Comparison of ENCODE assay signal across 8 cellular contexts in genomic region chrX:41332408-41332987, GRCh38. TPM values are rescaled to one million over a fixed set of nuclear protein-coding genes. Genes with fewer than 3 reads are reported as not detected.
DNase-seq lines count a peak whose midpoint lies in the region; ATAC-seq, FAIRE-seq and TF ChIP-seq lines count a peak whose summit lies in the region.

No MANE protein-coding gene starts in this region.

- H3K27ac ChIP-seq in A549: peak overlapping the region; percentile 97 to 100
- H3K27ac ChIP-seq in SK-N-MC: peak overlapping the region; percentile 100
- peak overlapping the region; percentile 90 for H3K27ac ChIP-seq in H1 (ENCODE audit: low read depth, low read length)

- no peak overlapping the region for H3K14ac ChIP-seq in H1 (ENCODE audit: insufficient read length)

- H3K23me2 ChIP-seq in H1 (ENCODE audit: low read depth, low read length): 0 out of 2 replicates have a peak, but pooled peaks cover 2% of the 10 kb centered on the region

- H3K4me3 ChIP-seq in A549: peak overlapping the region; percentile 95
- H3K4me3 ChIP-seq in SK-N-MC: peak overlapping the region; percentile 100
- peak overlapping the region; percentile 48 to 99 (median 58) for H3K4me3 ChIP-seq in H1 (ENCODE audit: extremely low read depth in 1 of 4, insufficient read depth in 2 of 4, low read depth in 3 of 4, low read length in 4 of 4)
- peak overlapping the region; percentile 25 for H3K4me3 ChIP-seq in mucosa of stomach (ENCODE audit: low read length)

- H3K4ac ChIP-seq in H1 (replicated peaks; ENCODE audit: insufficient read length, low read depth, low read length): no peak overlapping the region

- H3K27me3 ChIP-seq in H1 (replicated peaks in 1 of 4; ENCODE audit: control insufficient read depth in 3 of 4, extremely low read depth in 1 of 4, insufficient read depth in 3 of 4, low read length in 3 of 4) (no peaks in the 10 kb centered on the region), mucosa of stomach (ENCODE audit: control insufficient read depth, insufficient read depth, low read length) (no peaks in the 10 kb centered on the region)

- peak overlapping the region; percentile 100 for H3K9ac ChIP-seq in SK-N-MC (ENCODE audit: insufficient read length)
- peak overlapping the region in 3 of 4 experiments; percentile 63 to 74 (median 74); a peak in 6 of 7 replicates for H3K9ac ChIP-seq in H1 (replicated peaks in 1 of 4; ENCODE audit: extremely low read depth in 1 of 4, low read depth in 3 of 4, low read length in 3 of 4)
- peak overlapping the region; percentile 100 for H3K9ac ChIP-seq in mucosa of stomach (ENCODE audit: low read length)

- H3K56ac ChIP-seq in H1 (replicated peaks; ENCODE audit: insufficient read length, low read depth, low read length): peak overlapping the region; percentile 46

- H3K18ac ChIP-seq in H1 (ENCODE audit: extremely low read depth, low read length): peak overlapping the region; percentile 32; the same call in 1 of the 2 replicates

- H2AK5ac ChIP-seq in H1 (ENCODE audit: low read depth, low read length): no peak overlapping the region

- TF ChIP-seq CTCF in A549 (IDR thresholded peaks at IDR 0.05) (no peak), H1 (IDR thresholded peaks at IDR 0.05; ENCODE audit: control extremely low read depth in 1 of 3, insufficient read depth in 1 of 3, low read depth in 1 of 3, low read length in 3 of 3) (no peak)

- H2BK120ac ChIP-seq in H1 (replicated peaks; ENCODE audit: low read depth, low read length): peak overlapping the region; percentile 14

- H4K91ac ChIP-seq in H1 (replicated peaks; ENCODE audit: insufficient read length, low read length): peak overlapping the region; percentile 65

- CTCF ChIA-PET in A549 (lab: Yijun Ruan, JAX) (no interaction called here), H1 (lab: Charles Lee; ENCODE audit: partially characterized antibody) (no interaction called here)

- TF ChIP-seq EP300 in A549 (IDR thresholded peaks at IDR 0.05): no peak
- no peak for TF ChIP-seq EP300 in H1 (IDR thresholded peaks at IDR 0.05; ENCODE audit: borderline replicate concordance in 1 of 2, low read depth in 2 of 2, low read length in 2 of 2)

- ATAC-seq in A549 (peak; percentile 6; a peak in 3 of 6 replicates), HG02970 (IDR thresholded peaks at IDR 0.05; ENCODE audit: low FRiP score, unreplicated experiment) (peak; percentile 1)

- TF ChIP-seq RAD21 in A549 (conservative IDR thresholded peaks at IDR 0.05 in 1 of 2, IDR thresholded peaks at IDR 0.05 in 1 of 2) (no peak), H1 (IDR thresholded peaks at IDR 0.05 in 1 of 2, conservative IDR thresholded peaks at IDR 0.05 in 1 of 2; ENCODE audit: low read depth in 2 of 2, low read length in 2 of 2) (no peak)

- POLR2A ChIA-PET in A549 (lab: Yijun Ruan, JAX): no interaction called here
- POLR2A ChIA-PET in H1 (lab: Charles Lee; ENCODE audit: partially characterized antibody): interaction anchor here (1.3 kb wide), 1 partner anchor 48 kb away, joined by 3 read pairs; no protein-coding TSS in a partner anchor

- H2AFZ ChIP-seq in H1 (ENCODE audit: low read length): no peak overlapping the region

- H3K23ac ChIP-seq in H1 (ENCODE audit: insufficient read length): no peak overlapping the region

- DNase-seq in A549 (ENCODE audit: low read depth in 1 of 2, low spot score in 1 of 2): peak in 1 of 2 experiments; percentile 49
- DNase-seq in GM12892 (ENCODE audit: insufficient read length): no peak
- DNase-seq in SK-N-MC (ENCODE audit: low read depth, low spot score): no peak
- no peak for DNase-seq in H1 (ENCODE audit: low read depth in 1 of 2, low spot score in 2 of 2)
- no peak for DNase-seq in iPS-NIHi7 (ENCODE audit: extremely low spot score)
- no peak for DNase-seq in AG08396 (ENCODE audit: low spot score)

- H2BK12ac ChIP-seq in H1 (ENCODE audit: low read depth, low read length): no peak overlapping the region

- no peak for FAIRE-seq in A549 (lab: Jason Lieb, UNC)
- no peak for FAIRE-seq in GM12892 (lab: Jason Lieb, UNC)
- no peak for FAIRE-seq in H1 (lab: Jason Lieb, UNC)

- H4K20me1 ChIP-seq in H1 (replicated peaks in 1 of 2; ENCODE audit: control insufficient read depth in 1 of 2, insufficient read depth in 2 of 2, low read length in 2 of 2): peaks cover 12 to 19% of the 10 kb centered on the region in 2 experiments

- H3K9me3 ChIP-seq in A549 (no peaks in the 10 kb centered on the region), SK-N-MC (ENCODE audit: low read depth, low read length) (no peaks in the 10 kb centered on the region), H1 (ENCODE audit: insufficient read depth in 2 of 2, low read depth in 1 of 2, low read length in 1 of 2) (no peaks in the 10 kb centered on the region), mucosa of stomach (ENCODE audit: control insufficient read depth, low read length) (no peaks in the 10 kb centered on the region)

- H4K5ac ChIP-seq in H1 (ENCODE audit: insufficient read length, low read depth, low read length): peak overlapping the region; percentile 72

- peak overlapping the region; percentile 44; the same call in 1 of the 2 replicates for H2BK5ac ChIP-seq in H1 (ENCODE audit: low read depth, low read length)

- H3K4me2 ChIP-seq in A549 (peak overlapping the region; percentile 96), H1 (ENCODE audit: insufficient read depth in 1 of 2, low read depth in 2 of 2, low read length in 2 of 2) (peak overlapping the region; percentile 76 to 86)

- H4K8ac ChIP-seq in H1 (ENCODE audit: extremely low read depth, insufficient read depth, low read length): peak overlapping the region; percentile 94; the same call in 1 of the 2 replicates

- peaks cover 8% of the 10 kb centered on the region; the same call in 2 of the 3 replicates for H3K4me1 ChIP-seq in A549
- peaks cover 0 to 11% (median 5%) of the 10 kb centered on the region in 4 experiments; a peak in 4 of 7 replicates for H3K4me1 ChIP-seq in H1 (replicated peaks in 1 of 4; ENCODE audit: control insufficient read depth in 3 of 4, insufficient read depth in 4 of 4, low read length in 3 of 4)
- H3K4me1 ChIP-seq in mucosa of stomach (ENCODE audit: control insufficient read depth, insufficient read depth, low read length): peaks cover 3% of the 10 kb centered on the region

- TF ChIP-seq POLR2A in A549 (IDR thresholded peaks at IDR 0.05; ENCODE audit: low read length) (no peak), GM12892 (IDR thresholded peaks at IDR 0.05; ENCODE audit: low read depth, low read length) (peak; percentile 39), H1 (IDR thresholded peaks at IDR 0.05; ENCODE audit: control extremely low read depth in 1 of 2, low read depth in 2 of 2, low read length in 2 of 2) (no peak)

- peaks cover 29 to 44% of the 10 kb centered on the region in 2 experiments for H3K79me2 ChIP-seq in H1 (ENCODE audit: control insufficient read depth in 1 of 2, insufficient read depth in 2 of 2, low read length in 2 of 2)

- H3K79me1 ChIP-seq in H1 (ENCODE audit: low read depth, low read length): no peaks in the 10 kb centered on the region

- WGBS in A549 (ENCODE audit: missing lambda C conversion rate): 2% methylated on average over 29 of the region's 29 CpGs
- 5% methylated on average over 20 of the region's 29 CpGs; no CpG with 5 or more reads in 1 of the 2 experiments for WGBS in H1 (ENCODE audit: extremely low coverage in 1 of 2, insufficient coverage in 1 of 2, insufficient read length in 1 of 2, insufficient replicate concordance in 2 of 2, low coverage in 1 of 2, low lambda C conversion rate in 2 of 2, missing lambda C conversion rate in 1 of 2), 2 experiments

- H2BK15ac ChIP-seq in H1 (ENCODE audit: low read length): 0 out of 2 replicates have a peak overlapping the region, but pooled peaks have one; percentile 16

- H3K36me3 ChIP-seq in SK-N-MC (ENCODE audit: insufficient read depth, low read length) (peaks cover 16% of the 10 kb centered on the region), H1 (ENCODE audit: control insufficient read depth in 2 of 4, insufficient read depth in 4 of 4, low read length in 3 of 4) (peaks cover 0 to 12% (median 0%) of the 10 kb centered on the region in 4 experiments; a peak in 2 of 8 replicates), mucosa of stomach (ENCODE audit: control insufficient read depth, insufficient read depth, low read length) (no peaks in the 10 kb centered on the region)

- H2BK20ac ChIP-seq in H1 (ENCODE audit: low read length): no peak overlapping the region

TF ChIP-seq in A549, 52 proteins besides CTCF, POLR2A, EP300 and RAD21 (continues in another document):
- TF ChIP-seq ZC3H11A (IDR thresholded peaks at IDR 0.05): no peak
- no peak for TF ChIP-seq NPAS2 (CRISPR knock-in tag; IDR thresholded peaks at IDR 0.05; ENCODE audit: borderline replicate concordance)
- no peak for TF ChIP-seq MYC (IDR thresholded peaks at IDR 0.05; ENCODE audit: borderline replicate concordance, low read length)
- TF ChIP-seq CBX8 (IDR thresholded peaks at IDR 0.05): no peak
- TF ChIP-seq TP53 (CRISPR knock-in tag; IDR thresholded peaks at IDR 0.05): no peak
- TF ChIP-seq MAZ (IDR thresholded peaks at IDR 0.05; ENCODE audit: borderline replicate concordance, low read depth, low read length): no peak

TF ChIP-seq in H1, 55 proteins besides CTCF, POLR2A, EP300 and RAD21 (continues in another document):
- no peak for TF ChIP-seq TAF1 (IDR thresholded peaks at IDR 0.05; ENCODE audit: low read depth, low read length)
- no peak for TF ChIP-seq RXRA (IDR thresholded peaks at IDR 0.05; ENCODE audit: insufficient read depth, low read depth, low read length)
- TF ChIP-seq CEBPB (IDR thresholded peaks at IDR 0.05; ENCODE audit: low read depth, low read length): no peak
- peak; percentile 24 for TF ChIP-seq KDM4A (IDR thresholded peaks at IDR 0.05; ENCODE audit: low read depth, low read length, severe bottlenecking)
- TF ChIP-seq SUZ12 (IDR thresholded peaks at IDR 0.05; ENCODE audit: low read length): no peak
- no peak for TF ChIP-seq CHD1 (IDR thresholded peaks at IDR 0.05; ENCODE audit: low read depth, low read length)
- peak; percentile 50; the same call in 1 of the 2 replicates for TF ChIP-seq PHF8 (conservative IDR thresholded peaks at IDR 0.05; ENCODE audit: low read depth, low read length)

RNA-seq across cellular contexts. Expression of gene DDX3X, which starts 1.5 kb away (rescaled TPM):
- 187 and 216 TPM in 2 replicates for polyA plus RNA-seq in A549 (2011; rRNA removed)
- 32.5 and 46.8 TPM in 2 replicates for polyA plus RNA-seq in A549 (2012; cell fraction: cytosol; rRNA removed)
- polyA plus RNA-seq in A549 (2012; cell fraction: nucleus; rRNA removed): 36.6 and 60.0 TPM in 2 replicates
- polyA plus RNA-seq in A549 (2017; fragmentation: RNase III; extraction: RNeasy Plus Mini Kit Qiagen cat#74134 plus additional on column Dnase treatment): 341 to 390 TPM (median 371 TPM) in 3 replicates
- polyA minus RNA-seq in A549 (2011; rRNA and poly(A)+ RNA removed): 205 and 251 TPM in 2 replicates
- 141 TPM for polyA plus RNA-seq in GM12892 (2012; ENCODE audit: missing spikeins)
- total RNA-seq in H1 (2021; fragmentation: NEBNext Ultra II Directional; extraction: Animal tissue kit (Norgen Biotek cat#: 25700)): 274 and 291 TPM in 2 replicates
- polyA plus RNA-seq in H1 (2011; rRNA removed): 29.9 and 39.4 TPM in 2 replicates
- polyA plus RNA-seq in H1 (2011; cell fraction: cytosol; rRNA removed): 70.9 TPM
- polyA plus RNA-seq in H1 (2011; cell fraction: nucleus; rRNA removed): 49.5 TPM
- 115 to 172 TPM (median 160 TPM) in 4 replicates for polyA plus RNA-seq in H1 (2012, experiment 1 of 2)
- 9.3 TPM for polyA plus RNA-seq in H1 (2012, experiment 2 of 2)
- polyA plus RNA-seq in H1 (2013, experiment 1 of 2): 102 TPM
- 98.2 TPM for polyA plus RNA-seq in H1 (2013, experiment 2 of 2)
- polyA minus RNA-seq in H1 (2011; rRNA and poly(A)+ RNA removed): 141 and 144 TPM in 2 replicates
- polyA minus RNA-seq in H1 (2011; cell fraction: cytosol; rRNA and poly(A)+ RNA removed): 124 TPM
- 189 TPM for polyA minus RNA-seq in H1 (2011; cell fraction: nucleus; rRNA and poly(A)+ RNA removed)

Comparison
In these comparisons a context has a peak if more than half of its experiments do, and no peak if none do; other contexts are left out.
1. H3K4me3 ChIP-seq: peak in every context shown above with its lines; median percentile 100 in SK-N-MC; 95 in A549; 58 in H1; 25 in mucosa of stomach.
2. Of the 18 proteins assayed by ChIP-seq in both H1 and A549: peak only in H1: PHF8; only in A549: none; in both: none; in neither: 17.